Comparison of ENCODE assay signal across 17 cellular contexts in the genomic region with DNA sequence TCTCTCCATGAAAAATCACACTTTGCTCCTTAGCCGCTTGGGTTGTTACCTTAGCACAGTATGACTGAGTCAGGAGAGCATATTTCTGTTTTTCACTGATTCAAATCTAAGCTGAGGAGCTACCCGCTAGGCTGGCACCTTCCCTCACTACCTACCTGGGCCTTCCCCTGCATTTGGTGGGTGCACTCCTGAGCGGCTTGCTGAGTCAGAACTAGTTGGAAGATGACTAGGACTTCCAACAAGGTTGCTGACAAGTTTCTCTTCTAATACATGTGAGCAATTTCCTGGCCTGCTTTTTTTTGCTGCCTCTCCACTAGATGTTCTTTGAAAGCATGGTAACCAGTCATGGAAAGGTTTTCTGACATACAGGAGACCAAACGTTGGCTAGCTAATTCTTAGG. TPM values are rescaled to one million over a fixed set of nuclear protein-coding genes. Genes with fewer than 3 reads are reported as not detected.
A peak's percentile ranks its signal among the peaks of the same experiment; 100 is the strongest.
DNase-seq lines count a peak whose midpoint lies in the region; ATAC-seq, FAIRE-seq and TF ChIP-seq lines count a peak whose summit lies in the region.
"Had no signal": no experiment of that assay in that cellular context is flagged by ENCODE, and none has a peak within 500 bp of the region (broad histone marks: within the 10 kb centered on the region; RNA-seq: fewer than 3 reads in every experiment).

No MANE protein-coding gene starts in this region.

- H3K79me2 ChIP-seq in endothelial cell of umbilical vein (ENCODE audit: control insufficient read depth, insufficient read depth, low read length) = no peaks in the 10 kb centered on the region

- BruUV-seq in endothelial cell of umbilical vein (replicated peaks; lab: Mats Ljungman, UMichigan) = no TSS peak

- no peak overlapping the region for H3K4me3 Mint-ChIP-seq in T-helper 2 cell treated with Interferon-gamma antibody and Interleukin-4, amounts not matched to agents 5 μg/mL and 100 μg/mL, for 36 hours
- H3K4me3 Mint-ChIP-seq: activated naive CD8-positive, alpha-beta T cell treated with anti-CD3 and anti-CD28 coated beads for 36 hours; nephron had no signal

- intact Hi-C loops in endothelial cell of umbilical vein (cut with micrococcal nuclease) = no loop called here
- intact Hi-C loops in testis (cut with DNase I; ENCODE audit: low total_unique reads) = no loop called here

- FAIRE-seq in endothelial cell of umbilical vein (lab: Jason Lieb, UNC) = no peak

- H3K9me3 ChIP-seq in endothelial cell of umbilical vein (replicated peaks; ENCODE audit: control insufficient read depth, insufficient read depth, low read length) = no peaks in the 10 kb centered on the region
- H3K9me3 ChIP-seq in testis = no peaks in the 10 kb centered on the region
- H3K9me3 ChIP-seq: left lung, sigmoid colon, transverse colon had no signal

- no peaks in the 10 kb centered on the region for H3K36me3 ChIP-seq in endothelial cell of umbilical vein (ENCODE audit: control insufficient read depth in 2 of 2, extremely low read depth in 1 of 2, insufficient read depth in 2 of 2, low read length in 2 of 2)
- H3K36me3 ChIP-seq in testis (ENCODE audit: low read depth, missing control alignments) = no peaks in the 10 kb centered on the region
- H3K36me3 ChIP-seq: left lung, sigmoid colon, transverse colon had no signal

- no peak for TF ChIP-seq POLR2A in endothelial cell of umbilical vein (IDR thresholded peaks at IDR 0.05; ENCODE audit: low read depth, low read length)
- no peak for TF ChIP-seq POLR2A in testis (IDR thresholded peaks at IDR 0.05)

- no peaks in the 10 kb centered on the region for H3K9me1 ChIP-seq in endothelial cell of umbilical vein (replicated peaks; ENCODE audit: control insufficient read depth, extremely low read depth, insufficient read depth, low read length)

- CTCF ChIA-PET in endothelial cell of umbilical vein (lab: Charles Lee) = interaction anchor here (0.9 to 1.2 kb wide), 2 partner anchors 10 to 453 kb away, joined by 4 read pairs; no protein-coding TSS in a partner anchor

- no peak for DNase-seq in endothelial cell of umbilical vein (ENCODE audit: low read depth, low spot score)
- DNase-seq in T-helper 2 cell treated with Interferon-gamma antibody and Interleukin-4, amounts not matched to agents 5 μg/mL and 100 μg/mL, for 36 hours (ENCODE audit: low spot score) = no peak
- no peak for DNase-seq in G401 (ENCODE audit: low spot score)
- DNase-seq in DMS 273 (lab: John Stamatoyannopoulos, UW; ENCODE audit: unreplicated experiment) = no peak
- DNase-seq in testis = no peak
- DNase-seq: activated CD4-positive, alpha-beta T cell treated with anti-CD3 and anti-CD28 coated beads for 1 hour; activated naive CD8-positive, alpha-beta T cell treated with anti-CD3 and anti-CD28 coated beads for 36 hours; KBM-7; left lung; NCI-H82; sigmoid colon; transverse colon had no signal

- H3K27ac ChIP-seq in endothelial cell of umbilical vein (ENCODE audit: insufficient read depth, low read depth, low read length) = no peak overlapping the region
- H3K27ac ChIP-seq in testis = no peak overlapping the region
- H3K27ac ChIP-seq: coronary artery, left lung, sigmoid colon, transverse colon had no signal

- peaks cover 18 to 26% of the 10 kb centered on the region in 2 experiments for H3K27me3 ChIP-seq in endothelial cell of umbilical vein (ENCODE audit: control insufficient read depth in 2 of 2, insufficient read depth in 2 of 2, low read length in 2 of 2)
- H3K27me3 ChIP-seq in testis = no peaks in the 10 kb centered on the region
- H3K27me3 ChIP-seq: left lung, sigmoid colon, transverse colon had no signal

- H3K4me3 ChIP-seq in endothelial cell of umbilical vein (replicated peaks in 1 of 3; ENCODE audit: insufficient read depth in 1 of 3, low read depth in 1 of 3, low read length in 3 of 3) (no peak overlapping the region), testis (no peak overlapping the region)
- H3K4me3 ChIP-seq: coronary artery, left lung, sigmoid colon, transverse colon had no signal

- ATAC-seq in GM18511 (IDR thresholded peaks at IDR 0.05; ENCODE audit: unreplicated experiment) (peak; percentile 75), GM19463 (IDR thresholded peaks at IDR 0.05; ENCODE audit: unreplicated experiment) (peak; percentile 90), HG03469 (IDR thresholded peaks at IDR 0.05; ENCODE audit: unreplicated experiment) (peak; percentile 84)
- ATAC-seq: left lung had no signal

- TF ChIP-seq CTCF in endothelial cell of umbilical vein (IDR thresholded peaks at IDR 0.05; ENCODE audit: extremely low read depth in 1 of 2, insufficient read depth in 1 of 2, low read depth in 1 of 2, low read length in 2 of 2) (no peak), testis (IDR thresholded peaks at IDR 0.05) (no peak)

- H3K4me2 ChIP-seq in endothelial cell of umbilical vein (ENCODE audit: insufficient read depth, low read length) = no peak overlapping the region

- no peaks in the 10 kb centered on the region for H3K4me1 Mint-ChIP-seq in T-helper 2 cell treated with Interferon-gamma antibody and Interleukin-4, amounts not matched to agents 5 μg/mL and 100 μg/mL, for 36 hours (ENCODE audit: low read depth)
- H3K4me1 Mint-ChIP-seq: activated naive CD8-positive, alpha-beta T cell treated with anti-CD3 and anti-CD28 coated beads for 36 hours had no signal

- dilution Hi-C loops in endothelial cell of umbilical vein (cut with MboI; ENCODE audit: extremely low pct_ligation_motif_present, low sequenced_read_pairs) = no loop called here

- no peaks in the 10 kb centered on the region for H4K20me1 ChIP-seq in endothelial cell of umbilical vein (replicated peaks; ENCODE audit: control insufficient read depth, extremely low read depth, insufficient read depth, low read length)

- WGBS in testis, 2 donors = 87 to 96% methylated on average over 4 of the region's 4 CpGs

- H3K4me1 ChIP-seq in endothelial cell of umbilical vein (ENCODE audit: control insufficient read depth, extremely low read depth, insufficient read depth, low read length) (no peaks in the 10 kb centered on the region), testis (no peaks in the 10 kb centered on the region)
- H3K4me1 ChIP-seq: left lung, sigmoid colon, transverse colon had no signal

- H3K36me3 Mint-ChIP-seq in T-helper 2 cell treated with Interferon-gamma antibody and Interleukin-4, amounts not matched to agents 5 μg/mL and 100 μg/mL, for 36 hours (ENCODE audit: low read depth) = no peaks in the 10 kb centered on the region
- H3K36me3 Mint-ChIP-seq: activated naive CD8-positive, alpha-beta T cell treated with anti-CD3 and anti-CD28 coated beads for 36 hours had no signal

- no peak overlapping the region for H3K27ac Mint-ChIP-seq in T-helper 2 cell treated with Interferon-gamma antibody and Interleukin-4, amounts not matched to agents 5 μg/mL and 100 μg/mL, for 36 hours
- H3K27ac Mint-ChIP-seq: activated naive CD8-positive, alpha-beta T cell treated with anti-CD3 and anti-CD28 coated beads for 36 hours had no signal

- no peak overlapping the region for H3K9ac ChIP-seq in endothelial cell of umbilical vein (replicated peaks; ENCODE audit: extremely low read depth, insufficient read depth, low read length)

- H2AFZ ChIP-seq in endothelial cell of umbilical vein (ENCODE audit: low read depth, low read length) = no peak overlapping the region

- H3K9me3 Mint-ChIP-seq in T-helper 2 cell treated with Interferon-gamma antibody and Interleukin-4, amounts not matched to agents 5 μg/mL and 100 μg/mL, for 36 hours = no peaks in the 10 kb centered on the region
- H3K9me3 Mint-ChIP-seq: activated naive CD8-positive, alpha-beta T cell treated with anti-CD3 and anti-CD28 coated beads for 36 hours; nephron had no signal

- in situ Hi-C loops in G401 (cut with HindIII; ENCODE audit: low sequenced_read_pairs) = no loop called here

- POLR2A ChIA-PET in endothelial cell of umbilical vein (lab: Charles Lee) = no interaction called here

- H3K27me3 Mint-ChIP-seq in T-helper 2 cell treated with Interferon-gamma antibody and Interleukin-4, amounts not matched to agents 5 μg/mL and 100 μg/mL, for 36 hours (ENCODE audit: low read depth) = no peaks in the 10 kb centered on the region

TF ChIP-seq in endothelial cell of umbilical vein, 7 proteins besides CTCF, POLR2A, EP300 and RAD21:
- TF ChIP-seq, protein P1, sequence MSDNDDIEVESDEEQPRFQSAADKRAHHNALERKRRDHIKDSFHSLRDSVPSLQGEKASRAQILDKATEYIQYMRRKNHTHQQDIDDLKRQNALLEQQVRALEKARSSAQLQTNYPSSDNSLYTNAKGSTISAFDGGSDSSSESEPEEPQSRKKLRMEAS (IDR thresholded peaks at IDR 0.05; ENCODE audit: insufficient read depth, insufficient read length) = no peak
- TF ChIP-seq FOS (IDR thresholded peaks at IDR 0.05; ENCODE audit: borderline replicate concordance, insufficient read depth, low read length) = peak; percentile 18
TF ChIP-seq in endothelial cell of umbilical vein: peak in this region for 1.

RNA-seq across cellular contexts. Expression of a gene that starts 43.8 kb away (rescaled TPM):
- total RNA-seq in endothelial cell of umbilical vein = 201 and 206 TPM in 2 replicates
- polyA plus RNA-seq in endothelial cell of umbilical vein = 221 and 401 TPM in 2 replicates
- polyA plus RNA-seq in endothelial cell of umbilical vein (2011; cell fraction: cytosol; rRNA removed) = 220 and 293 TPM in 2 replicates
- polyA plus RNA-seq in endothelial cell of umbilical vein (2011; cell fraction: nucleus; rRNA removed) = 73.4 and 116 TPM in 2 replicates
- polyA plus RNA-seq in endothelial cell of umbilical vein (2012) = 439 and 629 TPM in 2 replicates
- polyA minus RNA-seq in endothelial cell of umbilical vein = 62.6 and 70.1 TPM in 2 replicates
- 72.9 TPM for polyA minus RNA-seq in endothelial cell of umbilical vein (2011; cell fraction: cytosol; rRNA and poly(A)+ RNA removed)
- 25.8 and 30.0 TPM in 2 replicates for polyA minus RNA-seq in endothelial cell of umbilical vein (2011; cell fraction: nucleus; rRNA and poly(A)+ RNA removed)
- total RNA-seq in G401 (2014; rRNA removed; shearing (Covaris generic)) = 318 and 345 TPM in 2 replicates
- 100 to 1,000 TPM; 151 to 164 TPM for total RNA-seq in testis
- 214 TPM for polyA plus RNA-seq in testis (ENCODE audit: insufficient read depth, low read depth, low replicate concordance)
